Comparison of ENCODE assay signal across 31 cellular contexts in genomic region chr16:10995555-10995954, GRCh38. TPM values are rescaled to one million over a fixed set of nuclear protein-coding genes. Genes with fewer than 3 reads are reported as not detected.
DNase-seq lines count a peak whose midpoint lies in the region; ATAC-seq and TF ChIP-seq lines count a peak whose summit lies in the region.
"Had no signal": no experiment of that assay in that cellular context is flagged by ENCODE, and none has a peak within 500 bp of the region (broad histone marks: within the 10 kb centered on the region; RNA-seq: fewer than 3 reads in every experiment).

No MANE protein-coding gene starts in this region.

- H3K27me3 Mint-ChIP-seq in activated naive CD8-positive, alpha-beta T cell treated with anti-CD3 and anti-CD28 coated beads, Interleukin-2, amount 10 ng/mL, durations not matched to agents 7 days and 5 days, result no peaks in the 10 kb centered on the region
- H3K27me3 Mint-ChIP-seq in activated naive CD8-positive, alpha-beta T cell treated with anti-CD3 and anti-CD28 coated beads, Interleukin-2, amount 50 U/mL, for 24 hours, result no peaks in the 10 kb centered on the region
- H3K27me3 Mint-ChIP-seq in dendritic cell treated with granulocyte-macrophage colony-stimulating factor and Interleukin-4, amounts not matched to agents 40 ng/mL and 50 ng/mL, for 4 days, result no peaks in the 10 kb centered on the region
- no peaks in the 10 kb centered on the region for H3K27me3 Mint-ChIP-seq in activated CD4-positive, alpha-beta memory T cell treated with anti-CD3 and anti-CD28 coated beads, Interleukin-2, amount 10 ng/mL, durations not matched to agents 7 days and 5 days
- H3K27me3 Mint-ChIP-seq: activated B cell treated with CpG ODN at 0.5 μM for 24 hours; activated naive CD4-positive, alpha-beta T cell treated with anti-CD3 and anti-CD28 coated beads, Interleukin-2, amount 50 U/mL, for 24 hours; activated T-helper 17 cell treated with anti-CD3 and anti-CD28 coated beads, Interleukin-2, amount 50 U/mL, for 72 hours; CD4-positive, alpha-beta memory T cell had no signal

- DNase-seq in activated naive CD8-positive, alpha-beta T cell treated with anti-CD3 and anti-CD28 coated beads, Interleukin-2, amount 10 ng/mL, durations not matched to agents 7 days and 5 days, result no peak
- no peak for DNase-seq in activated naive CD8-positive, alpha-beta T cell treated with anti-CD3 and anti-CD28 coated beads, Interleukin-2, amount 50 U/mL, for 24 hours
- DNase-seq in NB4 (ENCODE audit: low read depth) (peak; percentile 34), upper lobe of right lung (no peak), kidney glomerular epithelial cell (lab: John Stamatoyannopoulos, UW) (no peak)
- no peak for DNase-seq in activated CD4-positive, alpha-beta memory T cell treated with anti-CD3 and anti-CD28 coated beads, Interleukin-2, amount 10 ng/mL, durations not matched to agents 7 days and 5 days
- DNase-seq: activated B cell treated with CpG ODN at 0.5 μM for 24 hours; activated CD4-positive, alpha-beta T cell treated with anti-CD3 and anti-CD28 coated beads, Interleukin-2, amount 50 U/mL, for 48 hours; activated CD8-positive, alpha-beta memory T cell treated with anti-CD3 and anti-CD28 coated beads, Interleukin-2, amount 50 U/mL, for 48 hours; CD4-positive, alpha-beta memory T cell; left cardiac atrium; mucosa of descending colon; natural killer cell; NCI-H1417 treated with DMSO at 0.1 percent for 48 hours; NCI-H2081 treated with DMSO at 0.1 percent for 48 hours; NCI-H226; NCI-H69; occipital lobe; Right ventricle myocardium superior; stimulated activated CD8-positive, alpha-beta memory T cell treated with anti-CD3 and anti-CD28 coated beads, Interleukin-4, amount 100 ng/mL, for 48 hours; SW 1271; T-helper 9 cell; tibial artery had no signal

- no peak overlapping the region for H3K27ac ChIP-seq in upper lobe of right lung
- H3K27ac ChIP-seq: hepatocyte, prostate gland, tibial artery had no signal

- no peaks in the 10 kb centered on the region for H3K9me3 ChIP-seq in upper lobe of right lung
- H3K9me3 ChIP-seq: mucosa of descending colon, prostate gland, tibial artery had no signal

- no peak overlapping the region for H3K4me3 ChIP-seq in NB4 (ENCODE audit: low read depth, low read length)
- H3K4me3 ChIP-seq in upper lobe of right lung, result no peak overlapping the region
- H3K4me3 ChIP-seq: hepatocyte, lung, mucosa of descending colon, prostate gland, tibial artery had no signal

- no peaks in the 10 kb centered on the region for H3K9me3 Mint-ChIP-seq in activated naive CD8-positive, alpha-beta T cell treated with anti-CD3 and anti-CD28 coated beads, Interleukin-2, amount 10 ng/mL, durations not matched to agents 7 days and 5 days
- no peaks in the 10 kb centered on the region for H3K9me3 Mint-ChIP-seq in activated naive CD8-positive, alpha-beta T cell treated with anti-CD3 and anti-CD28 coated beads, Interleukin-2, amount 50 U/mL, for 24 hours
- no peaks in the 10 kb centered on the region for H3K9me3 Mint-ChIP-seq in dendritic cell treated with granulocyte-macrophage colony-stimulating factor and Interleukin-4, amounts not matched to agents 40 ng/mL and 50 ng/mL, for 4 days
- H3K9me3 Mint-ChIP-seq in activated CD4-positive, alpha-beta memory T cell treated with anti-CD3 and anti-CD28 coated beads, Interleukin-2, amount 10 ng/mL, durations not matched to agents 7 days and 5 days, result peaks cover 3% of the 10 kb centered on the region
- H3K9me3 Mint-ChIP-seq: activated B cell treated with CpG ODN at 0.5 μM for 24 hours; activated naive CD4-positive, alpha-beta T cell treated with anti-CD3 and anti-CD28 coated beads, Interleukin-2, amount 50 U/mL, for 24 hours; activated T-helper 17 cell treated with anti-CD3 and anti-CD28 coated beads, Interleukin-2, amount 50 U/mL, for 72 hours; CD4-positive, alpha-beta memory T cell; natural killer cell had no signal

- no peaks in the 10 kb centered on the region for H3K27me3 ChIP-seq in upper lobe of right lung
- H3K27me3 ChIP-seq: hepatocyte, tibial artery had no signal

- intact Hi-C loops in dendritic cell treated with granulocyte-macrophage colony-stimulating factor and Interleukin-4, amounts not matched to agents 40 ng/mL and 50 ng/mL, for 4 days (cut with micrococcal nuclease), result no loop called here
- intact Hi-C loops in upper lobe of right lung (cut with DNase I), result no loop called here

- CTCF ChIA-PET in activated CD4-positive, alpha-beta memory T cell treated with anti-CD3 and anti-CD28 coated beads, Interleukin-2, amount 10 ng/mL, durations not matched to agents 7 days and 5 days (lab: Charles Lee), result no interaction called here

- TF ChIP-seq CTCF in NB4 (IDR thresholded peaks at IDR 0.05; ENCODE audit: low read depth, low read length), result no peak
- TF ChIP-seq CTCF in upper lobe of right lung (IDR thresholded peaks at IDR 0.05), result no peak

- peak overlapping the region; percentile 11 for H3K27ac Mint-ChIP-seq in activated naive CD8-positive, alpha-beta T cell treated with anti-CD3 and anti-CD28 coated beads, Interleukin-2, amount 10 ng/mL, durations not matched to agents 7 days and 5 days
- no peak overlapping the region for H3K27ac Mint-ChIP-seq in activated naive CD8-positive, alpha-beta T cell treated with anti-CD3 and anti-CD28 coated beads, Interleukin-2, amount 50 U/mL, for 24 hours
- peak overlapping the region; percentile 64 for H3K27ac Mint-ChIP-seq in dendritic cell treated with granulocyte-macrophage colony-stimulating factor and Interleukin-4, amounts not matched to agents 40 ng/mL and 50 ng/mL, for 4 days
- H3K27ac Mint-ChIP-seq in activated CD4-positive, alpha-beta memory T cell treated with anti-CD3 and anti-CD28 coated beads, Interleukin-2, amount 10 ng/mL, durations not matched to agents 7 days and 5 days, result no peak overlapping the region
- H3K27ac Mint-ChIP-seq: activated B cell treated with CpG ODN at 0.5 μM for 24 hours; activated naive CD4-positive, alpha-beta T cell treated with anti-CD3 and anti-CD28 coated beads, Interleukin-2, amount 50 U/mL, for 24 hours; natural killer cell had no signal

- POLR2A ChIA-PET in activated naive CD8-positive, alpha-beta T cell treated with anti-CD3 and anti-CD28 coated beads, Interleukin-2, amount 10 ng/mL, durations not matched to agents 7 days and 5 days (lab: Charles Lee), result interaction anchor here (0.8 to 1.6 kb wide), 2 partner anchors 23 to 256 kb away, joined by 4 read pairs; no protein-coding TSS in a partner anchor
- POLR2A ChIA-PET in activated CD4-positive, alpha-beta memory T cell treated with anti-CD3 and anti-CD28 coated beads, Interleukin-2, amount 10 ng/mL, durations not matched to agents 7 days and 5 days (lab: Charles Lee), result interaction anchor here (0.9 to 1.0 kb wide), 2 partner anchors 11 to 110 kb away, joined by 3 read pairs; no protein-coding TSS in a partner anchor

- H3K4me1 Mint-ChIP-seq in activated naive CD8-positive, alpha-beta T cell treated with anti-CD3 and anti-CD28 coated beads, Interleukin-2, amount 10 ng/mL, durations not matched to agents 7 days and 5 days, result peaks cover 63% of the 10 kb centered on the region
- H3K4me1 Mint-ChIP-seq in activated naive CD8-positive, alpha-beta T cell treated with anti-CD3 and anti-CD28 coated beads, Interleukin-2, amount 50 U/mL, for 24 hours, result peaks cover 32% of the 10 kb centered on the region
- H3K4me1 Mint-ChIP-seq in dendritic cell treated with granulocyte-macrophage colony-stimulating factor and Interleukin-4, amounts not matched to agents 40 ng/mL and 50 ng/mL, for 4 days (ENCODE audit: low read depth), result peaks cover 51% of the 10 kb centered on the region
- peaks cover 66% of the 10 kb centered on the region for H3K4me1 Mint-ChIP-seq in activated CD4-positive, alpha-beta memory T cell treated with anti-CD3 and anti-CD28 coated beads, Interleukin-2, amount 10 ng/mL, durations not matched to agents 7 days and 5 days

- no peaks in the 10 kb centered on the region for H3K4me1 ChIP-seq in upper lobe of right lung
- H3K4me1 ChIP-seq: prostate gland had no signal

- no peak for ATAC-seq in activated naive CD8-positive, alpha-beta T cell treated with anti-CD3 and anti-CD28 coated beads, Interleukin-2, amount 10 ng/mL, durations not matched to agents 7 days and 5 days (ENCODE audit: low read depth)
- ATAC-seq in activated naive CD8-positive, alpha-beta T cell treated with anti-CD3 and anti-CD28 coated beads, Interleukin-2, amount 50 U/mL, for 24 hours, result no peak
- ATAC-seq in upper lobe of right lung (peak; percentile 31), HG03045 (IDR thresholded peaks at IDR 0.05; ENCODE audit: unreplicated experiment) (no peak)
- ATAC-seq: activated T-helper 17 cell treated with anti-CD3 and anti-CD28 coated beads, Interleukin-2, amount 50 U/mL, for 72 hours; left cardiac atrium; mucosa of descending colon; natural killer cell; sciatic nerve had no signal

- no peak overlapping the region for H3K4me3 Mint-ChIP-seq in activated naive CD8-positive, alpha-beta T cell treated with anti-CD3 and anti-CD28 coated beads, Interleukin-2, amount 10 ng/mL, durations not matched to agents 7 days and 5 days
- no peak overlapping the region for H3K4me3 Mint-ChIP-seq in activated naive CD8-positive, alpha-beta T cell treated with anti-CD3 and anti-CD28 coated beads, Interleukin-2, amount 50 U/mL, for 24 hours
- no peak overlapping the region for H3K4me3 Mint-ChIP-seq in dendritic cell treated with granulocyte-macrophage colony-stimulating factor and Interleukin-4, amounts not matched to agents 40 ng/mL and 50 ng/mL, for 4 days
- no peak overlapping the region for H3K4me3 Mint-ChIP-seq in activated CD4-positive, alpha-beta memory T cell treated with anti-CD3 and anti-CD28 coated beads, Interleukin-2, amount 10 ng/mL, durations not matched to agents 7 days and 5 days
- H3K4me3 Mint-ChIP-seq: activated B cell treated with CpG ODN at 0.5 μM for 24 hours; activated naive CD4-positive, alpha-beta T cell treated with anti-CD3 and anti-CD28 coated beads, Interleukin-2, amount 50 U/mL, for 24 hours; activated T-helper 17 cell treated with anti-CD3 and anti-CD28 coated beads, Interleukin-2, amount 50 U/mL, for 72 hours; CD4-positive, alpha-beta memory T cell; natural killer cell had no signal

- peaks cover 73% of the 10 kb centered on the region for H3K36me3 Mint-ChIP-seq in activated naive CD8-positive, alpha-beta T cell treated with anti-CD3 and anti-CD28 coated beads, Interleukin-2, amount 10 ng/mL, durations not matched to agents 7 days and 5 days
- peaks cover 46% of the 10 kb centered on the region for H3K36me3 Mint-ChIP-seq in activated naive CD8-positive, alpha-beta T cell treated with anti-CD3 and anti-CD28 coated beads, Interleukin-2, amount 50 U/mL, for 24 hours (ENCODE audit: low read depth)
- peaks cover 96% of the 10 kb centered on the region for H3K36me3 Mint-ChIP-seq in dendritic cell treated with granulocyte-macrophage colony-stimulating factor and Interleukin-4, amounts not matched to agents 40 ng/mL and 50 ng/mL, for 4 days (ENCODE audit: low read depth)
- peaks cover 77% of the 10 kb centered on the region for H3K36me3 Mint-ChIP-seq in activated CD4-positive, alpha-beta memory T cell treated with anti-CD3 and anti-CD28 coated beads, Interleukin-2, amount 10 ng/mL, durations not matched to agents 7 days and 5 days (ENCODE audit: low read depth)
- H3K36me3 Mint-ChIP-seq: natural killer cell had no signal

- TF ChIP-seq POLR2A in NB4 (IDR thresholded peaks at IDR 0.05; ENCODE audit: extremely low read depth, insufficient read length), result no peak

- H3K36me3 ChIP-seq in upper lobe of right lung, result peaks cover 30% of the 10 kb centered on the region
- H3K36me3 ChIP-seq: prostate gland had no signal

RNA-seq across cellular contexts. Expression of gene CLEC16A, which starts 51.2 kb away (rescaled TPM):
- total RNA-seq in activated naive CD8-positive, alpha-beta T cell treated with anti-CD3 and anti-CD28 coated beads, Interleukin-2, amount 10 ng/mL, durations not matched to agents 7 days and 5 days, result 10 to 100 TPM; 31.1 to 34.1 TPM
- total RNA-seq in upper lobe of right lung, result 36.9 TPM
- total RNA-seq in activated CD4-positive, alpha-beta memory T cell treated with anti-CD3 and anti-CD28 coated beads, Interleukin-2, amount 10 ng/mL, durations not matched to agents 7 days and 5 days, result 10 to 100 TPM; 30.3 to 32.4 TPM

RNA-seq across cellular contexts. Expression of gene DEXI, which starts 53.3 kb away (rescaled TPM):
- 10 to 100 TPM; 31.4 to 32.3 TPM for total RNA-seq in activated naive CD8-positive, alpha-beta T cell treated with anti-CD3 and anti-CD28 coated beads, Interleukin-2, amount 10 ng/mL, durations not matched to agents 7 days and 5 days
- total RNA-seq in upper lobe of right lung, result 36.3 TPM
- 10 to 100 TPM; 24.2 to 24.7 TPM for total RNA-seq in activated CD4-positive, alpha-beta memory T cell treated with anti-CD3 and anti-CD28 coated beads, Interleukin-2, amount 10 ng/mL, durations not matched to agents 7 days and 5 days

Comparison
In these comparisons a context has a peak if more than half of its experiments do, and no peak if none do; other contexts are left out.
1. H3K27ac Mint-ChIP-seq: peak in activated naive CD8-positive, alpha-beta T cell treated with anti-CD3 and anti-CD28 coated beads, Interleukin-2, amount 10 ng/mL, durations not matched to agents 7 days and 5 days (single experiment) and dendritic cell treated with granulocyte-macrophage colony-stimulating factor and Interleukin-4, amounts not matched to agents 40 ng/mL and 50 ng/mL, for 4 days (single experiment); none in activated naive CD8-positive, alpha-beta T cell treated with anti-CD3 and anti-CD28 coated beads, Interleukin-2, amount 50 U/mL, for 24 hours (single experiment) and activated CD4-positive, alpha-beta memory T cell treated with anti-CD3 and anti-CD28 coated beads, Interleukin-2, amount 10 ng/mL, durations not matched to agents 7 days and 5 days (single experiment).